13 cellular contexts compared by ENCODE assay signal in the genomic region with DNA sequence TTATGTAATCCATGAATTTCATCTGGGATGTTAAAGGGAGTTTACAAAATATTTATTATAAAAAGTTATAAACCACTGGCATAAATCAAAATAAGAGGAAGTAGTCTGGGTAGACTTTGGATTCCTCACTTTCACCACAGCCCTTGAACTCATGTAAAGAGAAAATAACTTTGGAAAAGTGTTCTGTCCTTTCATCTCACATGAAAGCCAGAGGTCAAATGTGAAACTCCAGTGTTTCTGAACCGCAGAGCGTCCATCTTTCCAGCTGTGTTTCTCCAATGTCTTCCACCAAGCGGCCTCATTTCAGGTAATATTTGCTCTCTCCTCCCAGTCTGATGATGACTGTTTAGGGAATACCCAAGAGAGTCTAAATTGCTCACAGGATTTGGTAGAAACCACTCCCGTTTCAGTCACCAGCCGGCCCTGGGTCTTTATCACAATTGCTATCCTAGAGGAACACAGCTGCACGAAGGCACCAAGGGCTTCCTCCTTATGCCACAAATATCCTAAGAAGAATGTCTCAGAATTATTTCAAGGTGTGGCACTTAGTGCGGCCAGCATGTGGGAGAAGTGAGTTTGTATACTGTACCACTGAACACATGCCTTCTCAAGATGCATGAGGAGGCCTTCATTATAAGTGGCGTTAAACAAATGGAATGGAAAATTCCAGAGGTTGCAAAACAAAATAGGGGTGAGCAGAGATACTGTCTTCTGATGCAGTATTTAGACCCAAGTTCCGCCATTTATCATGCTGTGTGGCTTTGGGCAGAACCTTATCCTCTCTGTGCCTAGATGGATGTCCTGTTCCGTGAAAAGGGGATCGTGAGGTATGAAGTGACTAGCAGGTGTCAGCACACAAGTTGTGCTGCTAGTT.
"Had no signal": no experiment of that assay in that cellular context is flagged by ENCODE, and none has a peak within 500 bp of the region (broad histone marks: within the 10 kb centered on the region; RNA-seq: fewer than 3 reads in every experiment).

No MANE protein-coding gene starts in this region.

- H3K27me3 ChIP-seq: neutrophil, transverse colon had no signal

- H3K4me3 Mint-ChIP-seq: activated CD4-positive, alpha-beta memory T cell treated with anti-CD3 and anti-CD28 coated beads, Interleukin-2, amount 10 ng/mL, durations not matched to agents 7 days and 5 days; activated naive CD8-positive, alpha-beta T cell; dendritic cell treated with granulocyte-macrophage colony-stimulating factor and Interleukin-4, amounts not matched to agents 40 ng/mL and 50 ng/mL, for 4 days had no signal

- H3K9me3 Mint-ChIP-seq: activated CD4-positive, alpha-beta memory T cell treated with anti-CD3 and anti-CD28 coated beads, Interleukin-2, amount 10 ng/mL, durations not matched to agents 7 days and 5 days; dendritic cell treated with granulocyte-macrophage colony-stimulating factor and Interleukin-4, amounts not matched to agents 40 ng/mL and 50 ng/mL, for 4 days had no signal

- H3K36me3 ChIP-seq: neutrophil, transverse colon had no signal

- H3K27ac ChIP-seq: neutrophil, transverse colon had no signal

- DNase-seq: activated CD4-positive, alpha-beta memory T cell treated with anti-CD3 and anti-CD28 coated beads, Interleukin-2, amount 10 ng/mL, durations not matched to agents 7 days and 5 days; activated CD4-positive, alpha-beta T cell treated with anti-CD3 and anti-CD28 coated beads for 1 hour; activated gamma-delta T cell; activated T-cell treated with anti-CD3 and anti-CD28 coated beads, Interleukin-2, amount 50 U/mL, for 48 hours; cerebellar nuclear complex; erythroblast; left cardiac atrium; stimulated activated naive CD4-positive, alpha-beta T cell; T-helper 9 cell had no signal

- H3K9me3 ChIP-seq: neutrophil, transverse colon had no signal

- H3K36me3 Mint-ChIP-seq: activated naive CD8-positive, alpha-beta T cell had no signal

- H3K27ac Mint-ChIP-seq: activated CD4-positive, alpha-beta memory T cell treated with anti-CD3 and anti-CD28 coated beads, Interleukin-2, amount 10 ng/mL, durations not matched to agents 7 days and 5 days; activated naive CD8-positive, alpha-beta T cell; dendritic cell treated with granulocyte-macrophage colony-stimulating factor and Interleukin-4, amounts not matched to agents 40 ng/mL and 50 ng/mL, for 4 days had no signal

- H3K4me3 ChIP-seq: transverse colon had no signal
